7 cellular contexts compared by ENCODE assay signal in genomic region chr6:5997420-5998093, GRCh38. TPM values are rescaled to one million over a fixed set of nuclear protein-coding genes. Genes with fewer than 3 reads are reported as not detected.
DNase-seq lines count a peak whose midpoint lies in the region; ATAC-seq, FAIRE-seq and TF ChIP-seq lines count a peak whose summit lies in the region.

No MANE protein-coding gene starts in this region.

- H3K9me3 ChIP-seq in mononuclear cell (ENCODE audit: low read depth, low read length): no peaks in the 10 kb centered on the region

- no peak for TF ChIP-seq POLR2A in GM12892 (IDR thresholded peaks at IDR 0.05; ENCODE audit: low read depth, low read length)

- no peak for DNase-seq in GM12892 (ENCODE audit: insufficient read length)
- peak; percentile 61 for DNase-seq in NOMO-1 treated with DMSO at 0.1 percent for 48 hours (lab: John Stamatoyannopoulos, UW; ENCODE audit: unreplicated experiment)
- no peak for DNase-seq in coronary artery (ENCODE audit: low spot score)

- TF ChIP-seq CTCF in coronary artery (IDR thresholded peaks at IDR 0.05): no peak

- peaks cover 98% of the 10 kb centered on the region for H3K27me3 ChIP-seq in mononuclear cell (ENCODE audit: insufficient read depth, low read length)

- H3K27ac ChIP-seq in coronary artery: peak overlapping the region in 1 of 2 donors; percentile 51

- peak overlapping the region; percentile 73 for H3K4me3 ChIP-seq in coronary artery
- H3K4me3 ChIP-seq in mononuclear cell (ENCODE audit: low read length): peak overlapping the region; percentile 44

- peak; percentile 50 for FAIRE-seq in GM12892 (lab: Jason Lieb, UNC)

- ATAC-seq in HG02678 (IDR thresholded peaks at IDR 0.05; ENCODE audit: unreplicated experiment): no peak
- ATAC-seq in GM21515 (IDR thresholded peaks at IDR 0.05; ENCODE audit: unreplicated experiment): no peak
- ATAC-seq in GM19455 (IDR thresholded peaks at IDR 0.05; ENCODE audit: unreplicated experiment): no peak

- peaks cover 66% of the 10 kb centered on the region for H3K4me1 ChIP-seq in mononuclear cell (ENCODE audit: insufficient read depth, low read length)

RNA-seq across cellular contexts. Expression of gene NRN1, which starts 9.2 kb away (rescaled TPM):
- 5.2 TPM for polyA plus RNA-seq in GM12892 (2012; ENCODE audit: missing spikeins)
- total RNA-seq in mononuclear cell: 0.31 TPM
